22 cellular contexts compared by ENCODE assay signal in the genomic region with DNA sequence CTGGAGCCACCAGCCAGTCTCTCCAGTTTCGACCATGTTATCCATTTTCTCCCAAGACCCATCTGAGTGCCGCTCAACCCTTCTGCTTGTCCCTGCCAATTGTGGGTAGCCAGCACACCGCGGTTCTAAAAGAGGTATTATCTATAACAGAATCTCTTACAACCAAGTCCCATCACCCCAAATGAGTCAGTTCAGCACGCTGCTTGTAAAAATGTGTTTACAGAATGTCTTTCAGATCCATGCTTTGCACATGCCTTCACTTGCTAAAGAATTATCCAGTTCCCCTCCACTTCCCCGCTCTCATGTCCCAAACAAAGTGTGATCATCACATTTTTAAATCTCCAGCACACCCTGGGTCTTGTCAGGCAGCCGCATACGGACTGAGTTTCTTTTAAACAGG. TPM values are rescaled to one million over a fixed set of nuclear protein-coding genes. Genes with fewer than 3 reads are reported as not detected.
A peak's percentile ranks its signal among the peaks of the same experiment; 100 is the strongest.
DNase-seq lines count a peak whose midpoint lies in the region; ATAC-seq, FAIRE-seq and TF ChIP-seq lines count a peak whose summit lies in the region.
"Had no signal": no experiment of that assay in that cellular context is flagged by ENCODE, and none has a peak within 500 bp of the region (broad histone marks: within the 10 kb centered on the region; RNA-seq: fewer than 3 reads in every experiment).

No MANE protein-coding gene starts in this region.

- H3K4me1 Mint-ChIP-seq in brain, result peaks cover 43% of the 10 kb centered on the region
- H3K4me1 Mint-ChIP-seq: activated naive CD8-positive, alpha-beta T cell treated with anti-CD3 and anti-CD28 coated beads for 36 hours; IgD-negative memory B cell; naive thymus-derived CD8-positive, alpha-beta T cell had no signal

- no peaks in the 10 kb centered on the region for H3K36me3 Mint-ChIP-seq in brain
- H3K36me3 Mint-ChIP-seq: activated naive CD8-positive, alpha-beta T cell treated with anti-CD3 and anti-CD28 coated beads for 36 hours; CD8-positive, alpha-beta T cell; IgD-negative memory B cell; naive thymus-derived CD8-positive, alpha-beta T cell had no signal

- peak overlapping the region; percentile 58 for H3K9ac ChIP-seq in keratinocyte (ENCODE audit: control insufficient read depth, extremely low read depth, insufficient read depth, low read length)

- no peaks in the 10 kb centered on the region for H3K79me2 ChIP-seq in keratinocyte (ENCODE audit: control insufficient read depth, insufficient read depth, low read length)

- peak overlapping the region; percentile 31 for H2AFZ ChIP-seq in keratinocyte (ENCODE audit: control insufficient read depth, low read length)

- CTCF ChIA-PET in BJ (lab: Yijun Ruan, JAX), result interaction anchor here (1.4 kb wide), 1 partner anchor 15 kb away, joined by 3 read pairs; no protein-coding TSS in a partner anchor

- DNase-seq in BJ (ENCODE audit: low read depth) (peak; percentile 14), keratinocyte (ENCODE audit: low read depth, low spot score) (peak; percentile 35), sigmoid colon (peak; percentile 58), NOMO-1 treated with dmso at 0.1 percent for 144 hours (lab: John Stamatoyannopoulos, UW; ENCODE audit: unreplicated experiment) (no peak), NCI-H526 (lab: John Stamatoyannopoulos, UW) (no peak), GOT3 (lab: John Stamatoyannopoulos, UW) (no peak)
- DNase-seq: activated CD4-positive, alpha-beta T cell treated with anti-CD3 and anti-CD28 coated beads, Interleukin-2, amount 50 U/mL, for 1 hour; activated naive CD8-positive, alpha-beta T cell treated with anti-CD3 and anti-CD28 coated beads for 36 hours; activated T-cell treated with anti-CD3 and anti-CD28 coated beads, Interleukin-2, amount 50 U/mL, for 24 hours; CD8-positive, alpha-beta T cell; DND-41; left ventricle myocardium inferior; naive thymus-derived CD8-positive, alpha-beta T cell; NCI-H1092; NCI-H2107; right cardiac atrium; trophoblast cell had no signal

- peak overlapping the region in 3 of 5 experiments; percentile 4 to 36 (median 6) for H3K4me3 Mint-ChIP-seq in brain
- H3K4me3 Mint-ChIP-seq: activated naive CD8-positive, alpha-beta T cell treated with anti-CD3 and anti-CD28 coated beads for 36 hours; activated T-cell treated with anti-CD3 and anti-CD28 coated beads, Interleukin-2, amount 50 U/mL, for 24 hours; CD8-positive, alpha-beta T cell; IgD-negative memory B cell; naive thymus-derived CD8-positive, alpha-beta T cell had no signal

- H3K27me3 ChIP-seq in BJ (ENCODE audit: control insufficient read depth, insufficient read depth, low read length), result no peaks in the 10 kb centered on the region
- no peaks in the 10 kb centered on the region for H3K27me3 ChIP-seq in keratinocyte (ENCODE audit: control insufficient read depth, extremely low read depth, insufficient read depth, low read length)
- no peaks in the 10 kb centered on the region for H3K27me3 ChIP-seq in sigmoid colon
- H3K27me3 ChIP-seq: cardiac muscle cell had no signal

- H3K9me3 ChIP-seq in keratinocyte (ENCODE audit: control insufficient read depth, low read depth, low read length) (no peaks in the 10 kb centered on the region), sigmoid colon (no peaks in the 10 kb centered on the region)
- H3K9me3 ChIP-seq: A549, left ventricle myocardium inferior had no signal

- H3K9me1 ChIP-seq in keratinocyte (ENCODE audit: control insufficient read depth, extremely low read depth, insufficient read depth, low read length), result no peaks in the 10 kb centered on the region

- peak overlapping the region; percentile 58 for H3K27ac ChIP-seq in keratinocyte (ENCODE audit: control insufficient read depth, insufficient read depth, low read length)
- peak overlapping the region; percentile 69 to 71 (median 70) for H3K27ac ChIP-seq in sigmoid colon
- H3K27ac ChIP-seq: A549, cardiac muscle cell, left ventricle myocardium inferior had no signal

- peaks cover 13% of the 10 kb centered on the region for H3K27me3 Mint-ChIP-seq in brain
- H3K27me3 Mint-ChIP-seq: activated T-cell treated with anti-CD3 and anti-CD28 coated beads, Interleukin-2, amount 50 U/mL, for 24 hours had no signal

- TF ChIP-seq POLR2A in sigmoid colon (IDR thresholded peaks at IDR 0.05), result no peak

- peaks cover 41% of the 10 kb centered on the region for H3K4me1 ChIP-seq in keratinocyte (ENCODE audit: control insufficient read depth, extremely low read depth, insufficient read depth, low read length)
- peaks cover 0 to 44% (median 33%) of the 10 kb centered on the region in 4 donors for H3K4me1 ChIP-seq in sigmoid colon
- H3K4me1 ChIP-seq: A549, left ventricle myocardium inferior had no signal

- no peak for ATAC-seq in HG03039 (IDR thresholded peaks at IDR 0.05; ENCODE audit: unreplicated experiment)
- ATAC-seq: A549; CD8-positive, alpha-beta T cell; naive thymus-derived CD8-positive, alpha-beta T cell; right cardiac atrium had no signal

- 54 to 61% methylated on average over 8 of the region's 8 CpGs for WGBS in sigmoid colon, 2 donors

- peak overlapping the region in 4 of 5 experiments; percentile 2 to 70 (median 46) for H3K27ac Mint-ChIP-seq in brain
- H3K27ac Mint-ChIP-seq: activated naive CD8-positive, alpha-beta T cell treated with anti-CD3 and anti-CD28 coated beads for 36 hours; activated T-cell treated with anti-CD3 and anti-CD28 coated beads, Interleukin-2, amount 50 U/mL, for 24 hours; CD8-positive, alpha-beta T cell; IgD-negative memory B cell; naive thymus-derived CD8-positive, alpha-beta T cell had no signal

- no peak for TF ChIP-seq CTCF in BJ (IDR thresholded peaks at IDR 0.05; ENCODE audit: insufficient read depth, low read depth, low read length)
- no peak for TF ChIP-seq CTCF in brain (conservative IDR thresholded peaks at IDR 0.05)
- no peak for TF ChIP-seq CTCF in keratinocyte (optimal IDR thresholded peaks at IDR 0.05 in 1 of 3, IDR thresholded peaks at IDR 0.05 in 1 of 3, conservative IDR thresholded peaks at IDR 0.05 in 1 of 3; ENCODE audit: extremely low read depth in 1 of 3, insufficient read depth in 2 of 3, low read length in 3 of 3)
- TF ChIP-seq CTCF in sigmoid colon (IDR thresholded peaks at IDR 0.05), result no peak

- H3K4me3 ChIP-seq in BJ (ENCODE audit: low read depth, low read length) (no peak overlapping the region), keratinocyte (ENCODE audit: control insufficient read depth in 2 of 3, extremely low read depth in 1 of 3, insufficient read depth in 2 of 3, low read depth in 1 of 3, low read length in 3 of 3) (peak overlapping the region in 2 of 3 experiments; percentile 32 to 54), sigmoid colon (peak overlapping the region in 3 of 4 donors; percentile 18 to 27 (median 20))
- H3K4me3 ChIP-seq: A549, cardiac muscle cell, left ventricle myocardium inferior had no signal

- intact Hi-C loops in sigmoid colon (cut with DNase I), result no loop called here

- peak; percentile 95 for FAIRE-seq in keratinocyte (lab: Jason Lieb, UNC)
- FAIRE-seq: A549 had no signal

- H3K36me3 ChIP-seq in BJ (ENCODE audit: control insufficient read depth, insufficient read depth, low read length) (no peaks in the 10 kb centered on the region), keratinocyte (ENCODE audit: control insufficient read depth in 2 of 2, extremely low read depth in 1 of 2, insufficient read depth in 2 of 2, low read length in 2 of 2) (no peaks in the 10 kb centered on the region), sigmoid colon (no peaks in the 10 kb centered on the region)
- H3K36me3 ChIP-seq: cardiac muscle cell, left ventricle myocardium inferior had no signal

- POLR2A ChIA-PET in BJ (lab: Charles Lee), result no interaction called here

- TF ChIP-seq EP300 in sigmoid colon (IDR thresholded peaks at IDR 0.05), result no peak

- dilution Hi-C loops in keratinocyte (cut with MboI; ENCODE audit: extremely low pct_ligation_motif_present, low sequenced_read_pairs), result no loop called here

- peak overlapping the region; percentile 86 for H3K4me2 ChIP-seq in keratinocyte (ENCODE audit: control insufficient read depth, extremely low read depth, insufficient read depth, low read depth, low read length)
- H3K4me2 ChIP-seq: A549 had no signal

- H3K9me3 Mint-ChIP-seq in brain, result peaks cover 0 to 5% (median 0%) of the 10 kb centered on the region in 5 experiments
- H3K9me3 Mint-ChIP-seq: activated naive CD8-positive, alpha-beta T cell treated with anti-CD3 and anti-CD28 coated beads for 36 hours; activated T-cell treated with anti-CD3 and anti-CD28 coated beads, Interleukin-2, amount 50 U/mL, for 24 hours; CD8-positive, alpha-beta T cell; naive thymus-derived CD8-positive, alpha-beta T cell had no signal

- H4K20me1 ChIP-seq in keratinocyte (ENCODE audit: control insufficient read depth, extremely low read depth, insufficient read depth, low read length), result no peaks in the 10 kb centered on the region

RNA-seq across cellular contexts. Expression of gene FGFR2, which starts 29.6 kb away (rescaled TPM):
- polyA plus RNA-seq in BJ (2011; rRNA removed), result 0.18 and 0.26 TPM in 2 replicates
- 0.21 and 0.62 TPM in 2 replicates for polyA minus RNA-seq in BJ (2011; rRNA and poly(A)+ RNA removed)
- 88.5 TPM for polyA plus RNA-seq in brain (ENCODE audit: insufficient read depth, low read depth, low replicate concordance)
- 12.8 to 23.9 TPM (median 20.6 TPM) in 3 replicates for polyA plus RNA-seq in keratinocyte
- polyA plus RNA-seq in keratinocyte (2011; ENCODE audit: low read depth), result 6.3 TPM
- polyA plus RNA-seq in keratinocyte (2011; cell fraction: cytosol; rRNA removed), result 8.7 and 11.5 TPM in 2 replicates
- 32.6 and 34.4 TPM in 2 replicates for polyA plus RNA-seq in keratinocyte (2011; cell fraction: nucleus; rRNA removed)
- polyA plus RNA-seq in keratinocyte (2012; ENCODE audit: low replicate concordance), result 9.7 and 18.6 TPM in 2 replicates
- 23.8 to 54.9 TPM (median 29.1 TPM) in 3 replicates for polyA minus RNA-seq in keratinocyte
- 15.2 TPM for polyA minus RNA-seq in keratinocyte (2011; cell fraction: cytosol; rRNA and poly(A)+ RNA removed)
- polyA minus RNA-seq in keratinocyte (2011; cell fraction: nucleus; rRNA and poly(A)+ RNA removed), result 30.7 and 43.7 TPM in 2 replicates
- total RNA-seq in sigmoid colon, result 100 to 1,000 TPM in 3 of 4 donors, 10 to 100 TPM in 1; 71.5 to 143 (median 112) TPM
- 10 to 100 TPM in 2 of 3 donors, 1 to 10 TPM in 1; 5.1 to 20.4 (median 11.4) TPM for polyA plus RNA-seq in sigmoid colon
- total RNA-seq: activated naive CD8-positive, alpha-beta T cell treated with anti-CD3 and anti-CD28 coated beads for 36 hours; naive thymus-derived CD8-positive, alpha-beta T cell had no signal
- polyA plus RNA-seq: IgD-negative memory B cell had no signal

Comparison
In these comparisons a context has a peak if more than half of its experiments do, and no peak if none do; other contexts are left out.
1. DNase-seq: peak in BJ (single experiment), keratinocyte (single experiment) and sigmoid colon (single experiment); none in NOMO-1 treated with dmso at 0.1 percent for 144 hours (single experiment), NCI-H526 (0 of 2) and GOT3 (single experiment).